In the genomic region with DNA sequence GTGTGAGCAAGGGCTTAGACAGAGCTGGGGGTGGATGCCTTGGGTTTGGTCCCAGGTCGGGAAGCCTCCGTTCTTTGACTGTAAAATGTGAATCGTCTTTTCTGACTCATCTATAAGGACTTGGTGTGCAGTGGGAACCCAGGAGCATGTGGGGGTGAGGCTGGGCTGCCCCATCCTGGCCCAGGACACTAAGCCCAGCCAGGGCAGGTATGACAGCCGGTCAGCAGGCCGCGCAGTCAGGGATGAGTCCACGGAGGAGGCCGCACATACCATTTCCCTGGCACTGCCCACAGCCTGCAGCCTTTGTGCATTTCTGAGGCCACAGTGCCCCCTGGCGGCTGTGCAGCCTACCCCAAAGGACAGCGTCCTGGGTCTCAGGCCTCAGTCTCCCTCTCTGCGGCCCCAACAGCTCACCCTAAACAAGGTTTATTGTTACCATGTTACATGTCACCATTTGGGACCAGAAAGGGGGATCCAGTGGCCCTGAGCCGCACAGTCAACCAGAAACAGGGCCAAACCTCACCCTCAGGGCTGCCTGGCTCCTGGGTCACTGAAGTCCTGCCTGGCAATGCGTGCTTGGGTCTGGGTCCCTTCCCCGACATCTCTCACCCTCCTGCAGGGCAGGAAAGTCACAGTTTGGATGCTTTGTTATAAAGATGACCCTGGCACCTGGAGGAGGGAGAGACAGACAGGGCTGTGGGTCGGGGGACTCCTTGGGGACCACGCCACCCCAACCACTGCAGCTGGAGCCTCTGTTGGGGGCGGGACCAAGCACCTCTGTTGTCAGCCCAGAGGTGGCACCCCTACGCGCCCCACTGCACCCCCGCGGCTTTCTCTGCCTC, we compare ENCODE assay signal across 1 cellular context.
TF ChIP-seq lines count a peak whose summit lies in the region.

No MANE protein-coding gene starts in this region.

TF ChIP-seq in HEK293, 187 proteins besides CTCF, POLR2A, EP300 and RAD21 (continued from another document):
- TF ChIP-seq, protein P1, sequence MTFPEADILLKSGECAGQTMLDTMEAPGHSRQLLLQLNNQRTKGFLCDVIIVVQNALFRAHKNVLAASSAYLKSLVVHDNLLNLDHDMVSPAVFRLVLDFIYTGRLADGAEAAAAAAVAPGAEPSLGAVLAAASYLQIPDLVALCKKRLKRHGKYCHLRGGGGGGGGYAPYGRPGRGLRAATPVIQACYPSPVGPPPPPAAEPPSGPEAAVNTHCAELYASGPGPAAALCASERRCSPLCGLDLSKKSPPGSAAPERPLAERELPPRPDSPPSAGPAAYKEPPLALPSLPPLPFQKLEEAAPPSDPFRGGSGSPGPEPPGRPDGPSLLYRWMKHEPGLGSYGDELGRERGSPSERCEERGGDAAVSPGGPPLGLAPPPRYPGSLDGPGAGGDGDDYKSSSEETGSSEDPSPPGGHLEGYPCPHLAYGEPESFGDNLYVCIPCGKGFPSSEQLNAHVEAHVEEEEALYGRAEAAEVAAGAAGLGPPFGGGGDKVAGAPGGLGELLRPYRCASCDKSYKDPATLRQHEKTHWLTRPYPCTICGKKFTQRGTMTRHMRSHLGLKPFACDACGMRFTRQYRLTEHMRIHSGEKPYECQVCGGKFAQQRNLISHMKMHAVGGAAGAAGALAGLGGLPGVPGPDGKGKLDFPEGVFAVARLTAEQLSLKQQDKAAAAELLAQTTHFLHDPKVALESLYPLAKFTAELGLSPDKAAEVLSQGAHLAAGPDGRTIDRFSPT (tag by site-specific recombination; IDR thresholded peaks at IDR 0.05), result peak; percentile 63
- TF ChIP-seq ZNF2 (tag by site-specific recombination; IDR thresholded peaks at IDR 0.05) (peak; percentile 78), ZNF747 (tag by site-specific recombination; IDR thresholded peaks at IDR 0.05) (no peak), ZNF654 (tag by site-specific recombination; IDR thresholded peaks at IDR 0.05; ENCODE audit: low read depth) (peak; percentile 83), ZNF23 (tag by site-specific recombination; IDR thresholded peaks at IDR 0.05; ENCODE audit: borderline replicate concordance) (no peak), ZBTB17 (tag by site-specific recombination; IDR thresholded peaks at IDR 0.05) (peak; percentile 81), ZFHX2 (tag by site-specific recombination; conservative IDR thresholded peaks at IDR 0.05) (peak; percentile 30; the same call in 1 of the 2 replicates), ZNF530 (tag by site-specific recombination; IDR thresholded peaks at IDR 0.05; ENCODE audit: low read depth) (no peak), ZNF785 (tag by site-specific recombination; IDR thresholded peaks at IDR 0.05) (no peak), ZNF596 (tag by site-specific recombination; IDR thresholded peaks at IDR 0.05) (no peak), TRIM28 (IDR thresholded peaks at IDR 0.05; ENCODE audit: borderline replicate concordance, low read length) (no peak), ZNF501 (tag by site-specific recombination; IDR thresholded peaks at IDR 0.05) (0 out of 2 replicates have a peak, but pooled peaks have one; percentile 37), SP7 (tag by site-specific recombination; IDR thresholded peaks at IDR 0.05) (peak; percentile 49; the same call in 1 of the 2 replicates)
- TF ChIP-seq, protein P2, sequence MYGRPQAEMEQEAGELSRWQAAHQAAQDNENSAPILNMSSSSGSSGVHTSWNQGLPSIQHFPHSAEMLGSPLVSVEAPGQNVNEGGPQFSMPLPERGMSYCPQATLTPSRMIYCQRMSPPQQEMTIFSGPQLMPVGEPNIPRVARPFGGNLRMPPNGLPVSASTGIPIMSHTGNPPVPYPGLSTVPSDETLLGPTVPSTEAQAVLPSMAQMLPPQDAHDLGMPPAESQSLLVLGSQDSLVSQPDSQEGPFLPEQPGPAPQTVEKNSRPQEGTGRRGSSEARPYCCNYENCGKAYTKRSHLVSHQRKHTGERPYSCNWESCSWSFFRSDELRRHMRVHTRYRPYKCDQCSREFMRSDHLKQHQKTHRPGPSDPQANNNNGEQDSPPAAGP (tag by site-specific recombination; IDR thresholded peaks at IDR 0.05), result peak; percentile 60; the same call in 1 of the 2 replicates
- TF ChIP-seq, protein P3, sequence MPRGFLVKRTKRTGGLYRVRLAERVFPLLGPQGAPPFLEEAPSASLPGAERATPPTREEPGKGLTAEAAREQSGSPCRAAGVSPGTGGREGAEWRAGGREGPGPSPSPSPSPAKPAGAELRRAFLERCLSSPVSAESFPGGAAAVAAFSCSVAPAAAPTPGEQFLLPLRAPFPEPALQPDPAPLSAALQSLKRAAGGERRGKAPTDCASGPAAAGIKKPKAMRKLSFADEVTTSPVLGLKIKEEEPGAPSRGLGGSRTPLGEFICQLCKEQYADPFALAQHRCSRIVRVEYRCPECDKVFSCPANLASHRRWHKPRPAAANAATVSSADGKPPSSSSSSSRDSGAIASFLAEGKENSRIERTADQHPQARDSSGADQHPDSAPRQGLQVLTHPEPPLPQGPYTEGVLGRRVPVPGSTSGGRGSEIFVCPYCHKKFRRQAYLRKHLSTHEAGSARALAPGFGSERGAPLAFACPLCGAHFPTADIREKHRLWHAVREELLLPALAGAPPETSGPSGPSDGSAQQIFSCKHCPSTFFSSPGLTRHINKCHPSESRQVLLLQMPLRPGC (tag by site-specific recombination; IDR thresholded peaks at IDR 0.05), result no peak
- TF ChIP-seq, protein P4, sequence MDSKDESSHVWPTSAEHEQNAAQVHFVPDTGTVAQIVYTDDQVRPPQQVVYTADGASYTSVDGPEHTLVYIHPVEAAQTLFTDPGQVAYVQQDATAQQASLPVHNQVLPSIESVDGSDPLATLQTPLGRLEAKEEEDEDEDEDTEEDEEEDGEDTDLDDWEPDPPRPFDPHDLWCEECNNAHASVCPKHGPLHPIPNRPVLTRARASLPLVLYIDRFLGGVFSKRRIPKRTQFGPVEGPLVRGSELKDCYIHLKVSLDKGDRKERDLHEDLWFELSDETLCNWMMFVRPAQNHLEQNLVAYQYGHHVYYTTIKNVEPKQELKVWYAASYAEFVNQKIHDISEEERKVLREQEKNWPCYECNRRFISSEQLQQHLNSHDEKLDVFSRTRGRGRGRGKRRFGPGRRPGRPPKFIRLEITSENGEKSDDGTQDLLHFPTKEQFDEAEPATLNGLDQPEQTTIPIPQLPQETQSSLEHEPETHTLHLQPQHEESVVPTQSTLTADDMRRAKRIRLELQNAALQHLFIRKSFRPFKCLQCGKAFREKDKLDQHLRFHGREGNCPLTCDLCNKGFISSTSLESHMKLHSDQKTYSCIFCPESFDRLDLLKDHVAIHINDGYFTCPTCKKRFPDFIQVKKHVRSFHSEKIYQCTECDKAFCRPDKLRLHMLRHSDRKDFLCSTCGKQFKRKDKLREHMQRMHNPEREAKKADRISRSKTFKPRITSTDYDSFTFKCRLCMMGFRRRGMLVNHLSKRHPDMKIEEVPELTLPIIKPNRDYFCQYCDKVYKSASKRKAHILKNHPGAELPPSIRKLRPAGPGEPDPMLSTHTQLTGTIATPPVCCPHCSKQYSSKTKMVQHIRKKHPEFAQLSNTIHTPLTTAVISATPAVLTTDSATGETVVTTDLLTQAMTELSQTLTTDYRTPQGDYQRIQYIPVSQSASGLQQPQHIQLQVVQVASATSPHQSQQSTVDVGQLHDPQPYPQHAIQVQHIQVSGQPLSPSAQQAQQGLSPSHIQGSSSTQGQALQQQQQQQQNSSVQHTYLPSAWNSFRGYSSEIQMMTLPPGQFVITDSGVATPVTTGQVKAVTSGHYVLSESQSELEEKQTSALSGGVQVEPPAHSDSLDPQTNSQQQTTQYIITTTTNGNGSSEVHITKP (tag by site-specific recombination; IDR thresholded peaks at IDR 0.05), result peak; percentile 88
